In the genomic region with DNA sequence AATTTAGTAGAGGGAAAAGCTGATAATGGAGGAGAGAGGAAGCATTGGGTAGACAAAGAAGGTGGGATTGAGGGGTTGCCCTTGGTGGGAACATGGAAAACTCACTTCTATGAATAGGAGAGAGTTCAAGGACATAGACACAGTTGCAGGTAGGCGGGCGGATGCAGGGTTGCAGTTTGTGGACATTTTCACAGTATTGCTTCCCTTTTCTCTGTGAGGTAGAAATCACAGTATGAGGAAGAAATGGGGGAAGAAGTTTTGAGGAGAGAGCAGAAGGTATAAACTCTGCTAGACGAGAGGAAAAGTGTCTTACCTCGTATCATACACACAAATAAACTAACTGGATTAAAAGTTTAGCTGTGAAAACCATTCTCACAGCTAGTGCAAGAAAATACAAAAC, we compare ENCODE assay signal across 19 cellular contexts.
"Had no signal": no experiment of that assay in that cellular context is flagged by ENCODE, and none has a peak within 500 bp of the region (broad histone marks: within the 10 kb centered on the region; RNA-seq: fewer than 3 reads in every experiment).

No MANE protein-coding gene starts in this region.

- H3K27me3 ChIP-seq: colonic mucosa, foreskin keratinocyte, right lobe of liver had no signal

- H3K9me3 ChIP-seq: colonic mucosa, neutrophil, psoas muscle, right lobe of liver had no signal

- H3K27me3 Mint-ChIP-seq: type B pancreatic cell had no signal

- H3K4me1 Mint-ChIP-seq: endodermal cell; naive thymus-derived CD4-positive, alpha-beta T cell had no signal

- H3K27ac Mint-ChIP-seq: endodermal cell; naive thymus-derived CD4-positive, alpha-beta T cell; type B pancreatic cell had no signal

- H3K4me3 Mint-ChIP-seq: endodermal cell; naive thymus-derived CD4-positive, alpha-beta T cell; type B pancreatic cell had no signal

- DNase-seq: colonic mucosa; dermis blood vessel endothelial cell; effector CD4-positive, alpha-beta T cell; endodermal cell; erythroblast; foreskin keratinocyte; left ventricle myocardium superior; mesendoderm; naive thymus-derived CD4-positive, alpha-beta T cell; psoas muscle; retina; right lobe of liver; stimulated activated CD4-positive, alpha-beta T cell treated with anti-CD3 and anti-CD28 coated beads, Interleukin-2, amount 100 ng/mL, for 24 hours; stimulated activated CD4-positive, alpha-beta T cell treated with anti-CD3 and anti-CD28 coated beads, Interleukin-4, amount 100 ng/mL, for 4 hours; stimulated activated naive CD4-positive, alpha-beta T cell treated with Interleukin-2 at 50 U/mL for 16 hours had no signal

- ATAC-seq: foreskin keratinocyte; left colon; left ventricle myocardium superior; naive thymus-derived CD4-positive, alpha-beta T cell; psoas muscle; right lobe of liver had no signal

- H3K36me3 Mint-ChIP-seq: naive thymus-derived CD4-positive, alpha-beta T cell; type B pancreatic cell had no signal

- H3K4me3 ChIP-seq: colonic mucosa, lung, psoas muscle, right lobe of liver had no signal

- H3K27ac ChIP-seq: colonic mucosa, foreskin keratinocyte, neutrophil, psoas muscle, right lobe of liver had no signal

- H3K36me3 ChIP-seq: colonic mucosa, neutrophil, right lobe of liver had no signal

- H3K4me1 ChIP-seq: colonic mucosa, psoas muscle, right lobe of liver had no signal
